ENCODE assay signal across 20 cellular contexts in genomic region chr22:38320605-38321402, GRCh38. TPM values are rescaled to one million over a fixed set of nuclear protein-coding genes. Genes with fewer than 3 reads are reported as not detected.
DNase-seq lines count a peak whose midpoint lies in the region; ATAC-seq and TF ChIP-seq lines count a peak whose summit lies in the region.
"Had no signal": no experiment of that assay in that cellular context is flagged by ENCODE, and none has a peak within 500 bp of the region (broad histone marks: within the 10 kb centered on the region; RNA-seq: fewer than 3 reads in every experiment).

No MANE protein-coding gene starts in this region.

- no peaks in the 10 kb centered on the region for H3K9me3 ChIP-seq in CD4-positive, alpha-beta T cell (ENCODE audit: control insufficient read depth, low read length)
- H3K9me3 ChIP-seq in adrenal gland (replicated peaks in 1 of 3): no peaks in the 10 kb centered on the region
- H3K9me3 ChIP-seq: A549; BLaER1 treated with 17β-estradiol and CSF1 and Interleukin-3, amounts not matched to agents 10 nM and 100 nM; SJSA1 had no signal

- H3K4me3 ChIP-seq in H7 (ENCODE audit: insufficient read depth, low read depth, low read length): no peak overlapping the region
- H3K4me3 ChIP-seq in adrenal gland: no peak overlapping the region
- H3K4me3 ChIP-seq: A549; BLaER1 treated with 17β-estradiol and CSF1 and Interleukin-3, amounts not matched to agents 10 nM and 100 nM; SJSA1 had no signal

- 72 to 83% (median 72%) methylated on average over 11 of the region's 11 CpGs for WGBS in adrenal gland, 4 donors

- H3K27me3 ChIP-seq in CD4-positive, alpha-beta T cell (ENCODE audit: control insufficient read depth, insufficient read depth, low read length): no peaks in the 10 kb centered on the region
- no peaks in the 10 kb centered on the region for H3K27me3 ChIP-seq in H7 (ENCODE audit: control insufficient read depth, insufficient read depth, low read length)
- H3K27me3 ChIP-seq in adrenal gland: no peaks in the 10 kb centered on the region
- H3K27me3 ChIP-seq: BLaER1 treated with 17β-estradiol and CSF1 and Interleukin-3, amounts not matched to agents 10 nM and 100 nM; SJSA1 had no signal

- peaks cover 11 to 23% of the 10 kb centered on the region in 2 donors for H3K4me1 ChIP-seq in adrenal gland (replicated peaks in 1 of 2)

- DNase-seq in CD4-positive, alpha-beta T cell: no peak
- DNase-seq in H7 (peak; percentile 22), adrenal gland (peak in 4 of 7 donors; percentile 60 to 78 (median 64)), naive B cell (no peak), NCI-H1105 (lab: John Stamatoyannopoulos, UW) (no peak)
- DNase-seq: COR-L47, DMS153, HFFc6, Kasumi-1, NCI-H1105 treated with DMSO at 0.1 percent for 48 hours, NCI-H187, NCI-H2171, NCI-H446 treated with DMSO at 0.1 percent for 48 hours had no signal

- H3K36me3 Mint-ChIP-seq in CD4-positive, alpha-beta T cell (ENCODE audit: low read depth): peaks cover 6% of the 10 kb centered on the region
- H3K36me3 Mint-ChIP-seq in naive B cell: no peaks in the 10 kb centered on the region
- H3K36me3 Mint-ChIP-seq: IgD-negative memory B cell had no signal

- H3K27ac ChIP-seq in CD4-positive, alpha-beta T cell (ENCODE audit: low read depth, low read length): no peak overlapping the region
- peak overlapping the region in 1 of 5 donors; percentile 17 for H3K27ac ChIP-seq in adrenal gland
- H3K27ac ChIP-seq: A549; BLaER1 treated with 17β-estradiol and CSF1 and Interleukin-3, amounts not matched to agents 10 nM and 100 nM; SJSA1 had no signal

- peak overlapping the region; percentile 30 for H3K4me3 Mint-ChIP-seq in CD4-positive, alpha-beta T cell
- peak overlapping the region in 3 of 8 donors; percentile 15 to 47 (median 25) for H3K4me3 Mint-ChIP-seq in naive B cell
- H3K4me3 Mint-ChIP-seq: HFFc6 had no signal

- no peaks in the 10 kb centered on the region for H3K27me3 Mint-ChIP-seq in CD4-positive, alpha-beta T cell
- no peaks in the 10 kb centered on the region for H3K27me3 Mint-ChIP-seq in naive B cell
- H3K27me3 Mint-ChIP-seq: IgD-negative memory B cell had no signal

- TF ChIP-seq POLR2A in adrenal gland (IDR thresholded peaks at IDR 0.05): no peak

- ATAC-seq in CD4-positive, alpha-beta T cell (ENCODE audit: poor library complexity): no peak
- ATAC-seq in naive B cell (ENCODE audit: low read depth in 2 of 2) (no peak), HG02571 (IDR thresholded peaks at IDR 0.05; ENCODE audit: unreplicated experiment) (no peak), GM18502 (IDR thresholded peaks at IDR 0.05; ENCODE audit: poor library complexity, unreplicated experiment) (no peak), GM21367 (IDR thresholded peaks at IDR 0.05; ENCODE audit: unreplicated experiment) (no peak)
- ATAC-seq: A549 had no signal

- intact Hi-C loops in CD4-positive, alpha-beta T cell (cut with DNase I, micrococcal nuclease): no loop called here
- intact Hi-C loops in adrenal gland (cut with DNase I): no loop called here

- TF ChIP-seq CTCF in CD4-positive, alpha-beta T cell (IDR thresholded peaks at IDR 0.05): no peak
- no peak for TF ChIP-seq CTCF in adrenal gland (IDR thresholded peaks at IDR 0.05)

- no peaks in the 10 kb centered on the region for H3K9me3 Mint-ChIP-seq in CD4-positive, alpha-beta T cell
- no peaks in the 10 kb centered on the region for H3K9me3 Mint-ChIP-seq in naive B cell
- H3K9me3 Mint-ChIP-seq: HFFc6, IgD-negative memory B cell had no signal

- H3K36me3 ChIP-seq in H7 (replicated peaks; ENCODE audit: control insufficient read depth, insufficient read depth, low read length): no peaks in the 10 kb centered on the region
- H3K36me3 ChIP-seq in adrenal gland (replicated peaks in 1 of 2): no peaks in the 10 kb centered on the region
- H3K36me3 ChIP-seq: BLaER1 treated with 17β-estradiol and CSF1 and Interleukin-3, amounts not matched to agents 10 nM and 100 nM had no signal

- H3K27ac Mint-ChIP-seq in CD4-positive, alpha-beta T cell: peak overlapping the region; percentile 64
- H3K27ac Mint-ChIP-seq in naive B cell: peak overlapping the region; percentile 8 to 54 (median 38)
- H3K27ac Mint-ChIP-seq: HFFc6 had no signal

- CTCF ChIA-PET in CD4-positive, alpha-beta T cell (lab: Charles Lee): no interaction called here

- H3K4me1 Mint-ChIP-seq in CD4-positive, alpha-beta T cell (ENCODE audit: low read depth): peaks cover 16% of the 10 kb centered on the region
- H3K4me1 Mint-ChIP-seq in naive B cell: peaks cover under 1 to 21% (median 16%) of the 10 kb centered on the region in 3 donors

- POLR2A ChIA-PET in CD4-positive, alpha-beta T cell (lab: Charles Lee): no interaction called here

RNA-seq across cellular contexts. Expression of gene CSNK1E, which starts 3.6 kb away (rescaled TPM):
- total RNA-seq in CD4-positive, alpha-beta T cell: 100 to 1,000 TPM; 208 to 217 TPM
- 307 and 335 TPM in 2 replicates for total RNA-seq in H7 (2014; rRNA removed; shearing (Covaris generic))
- total RNA-seq in adrenal gland: 100 to 1,000 TPM in 1 of 8 donors, 10 to 100 TPM in 7; 28.4 to 112 (median 73.7) TPM
- polyA plus RNA-seq in adrenal gland (100 to 1,000 TPM in 1 of 3 donors, 10 to 100 TPM in 2; 49.1 to 142 (median 85.2) TPM), naive B cell (ENCODE audit: low read depth in 6 of 6) (10 to 100 TPM in 3 of 6 donors, 1 to 10 TPM in 3; 5.8 to 19.6 (median 10.0) TPM)

RNA-seq across cellular contexts. Expression of gene TMEM184B, which starts 48.0 kb away (rescaled TPM):
- 10 to 100 TPM; 49.3 to 50.1 TPM for total RNA-seq in CD4-positive, alpha-beta T cell
- 44.5 and 46.9 TPM in 2 replicates for total RNA-seq in H7 (2014; rRNA removed; shearing (Covaris generic))
- 100 to 1,000 TPM in 1 of 8 donors, 10 to 100 TPM in 7; 35.4 to 107 (median 48.9) TPM for total RNA-seq in adrenal gland
- polyA plus RNA-seq in adrenal gland: 10 to 100 TPM; 17.4 to 27.1 (median 23.1) TPM
- polyA plus RNA-seq in naive B cell (ENCODE audit: low read depth in 6 of 6): 1 to 10 TPM in 5 of 6 donors, not detected in 1; 1.8 to 5.9 (median 4.1) TPM

Comparison
In these comparisons a context has a peak if more than half of its experiments do, and no peak if none do; other contexts are left out.
1. DNase-seq: peak in H7 (single experiment) and adrenal gland (4 of 7); none in CD4-positive, alpha-beta T cell (0 of 10), naive B cell (single experiment) and NCI-H1105 (single experiment).